31 cellular contexts compared by ENCODE assay signal in genomic region chr9:80899208-80899607, GRCh38.
DNase-seq lines count a peak whose midpoint lies in the region; ATAC-seq and TF ChIP-seq lines count a peak whose summit lies in the region.
"Had no signal": no experiment of that assay in that cellular context is flagged by ENCODE, and none has a peak within 500 bp of the region (broad histone marks: within the 10 kb centered on the region; RNA-seq: fewer than 3 reads in every experiment).

No MANE protein-coding gene starts in this region.

- no peaks in the 10 kb centered on the region for H3K9me3 Mint-ChIP-seq in type B pancreatic cell

- dilution Hi-C loops in IMR-90 (cut with HindIII; ENCODE audit: low sequenced_read_pairs, unreplicated experiment): no loop called here

- H3K4me1 ChIP-seq in IMR-90 (ENCODE audit: control insufficient read depth, insufficient read depth, low read length) (no peaks in the 10 kb centered on the region; the same call in 1 of the 2 replicates), adipocyte (ENCODE audit: control insufficient read depth, insufficient read depth, low read length) (no peaks in the 10 kb centered on the region)
- H3K4me1 ChIP-seq: ascending aorta, foreskin keratinocyte, neural progenitor cell, suprapubic skin had no signal

- no peak overlapping the region for H2BK120ac ChIP-seq in IMR-90 (ENCODE audit: low read depth, low read length)

- no peaks in the 10 kb centered on the region for H3K9me1 ChIP-seq in IMR-90 (ENCODE audit: insufficient read depth, low read length)

- no peak overlapping the region for H2AFZ ChIP-seq in IMR-90 (replicated peaks; ENCODE audit: low read length, poor library complexity)
- H2AFZ ChIP-seq: neural progenitor cell had no signal

- no peak overlapping the region for H2BK20ac ChIP-seq in IMR-90 (ENCODE audit: low read depth, low read length)

- no peak overlapping the region for H3K4ac ChIP-seq in IMR-90 (ENCODE audit: low read depth, low read length)

- no peak overlapping the region for H3K27ac Mint-ChIP-seq in type B pancreatic cell
- H3K27ac Mint-ChIP-seq: activated naive CD8-positive, alpha-beta T cell; CD4-positive, alpha-beta T cell; neural progenitor cell; stimulated activated naive B cell treated with anti-CD40 and anti-IgM and Interleukin-4, amounts not matched to agents 10 μg/mL and 1 μg/mL and 100 μg/mL, for 72 hours; T-helper 2 cell treated with Interferon-gamma antibody and Interleukin-4, amounts not matched to agents 5 μg/mL and 100 μg/mL, for 36 hours had no signal

- no peaks in the 10 kb centered on the region for H3K79me1 ChIP-seq in IMR-90 (ENCODE audit: low read depth in 1 of 2, low read length in 2 of 2)

- H3K9ac ChIP-seq in IMR-90 (ENCODE audit: low read depth, low read length) (no peak overlapping the region), adipocyte (ENCODE audit: low read length) (no peak overlapping the region)
- H3K9ac ChIP-seq: neural progenitor cell had no signal

- no peaks in the 10 kb centered on the region for H3K27me3 Mint-ChIP-seq in type B pancreatic cell
- H3K27me3 Mint-ChIP-seq: activated naive CD8-positive, alpha-beta T cell; CD4-positive, alpha-beta T cell; central memory CD8-positive, alpha-beta T cell; stimulated activated naive B cell treated with anti-CD40 and anti-IgM and Interleukin-4, amounts not matched to agents 10 μg/mL and 1 μg/mL and 100 μg/mL, for 72 hours had no signal

- POLR2A ChIA-PET in IMR-90 (lab: Charles Lee; ENCODE audit: unreplicated experiment): no interaction called here

- no TSS peak for BruUV-seq in IMR-90 (replicated peaks; lab: Mats Ljungman, UMichigan)

- H3K36me3 Mint-ChIP-seq in type B pancreatic cell: no peaks in the 10 kb centered on the region
- H3K36me3 Mint-ChIP-seq: activated naive CD8-positive, alpha-beta T cell; neural progenitor cell; stimulated activated naive B cell treated with anti-CD40 and anti-IgM and Interleukin-4, amounts not matched to agents 10 μg/mL and 1 μg/mL and 100 μg/mL, for 72 hours had no signal

- H4K8ac ChIP-seq in IMR-90 (ENCODE audit: low read depth in 2 of 2, low read length in 2 of 2): no peak overlapping the region

- no peak overlapping the region for H2AK9ac ChIP-seq in IMR-90 (replicated peaks; ENCODE audit: low read depth, low read length, poor library complexity)

- CTCF ChIA-PET in IMR-90 (lab: Yijun Ruan, JAX): no interaction called here

- TF ChIP-seq CTCF in IMR-90 (conservative IDR thresholded peaks at IDR 0.05; ENCODE audit: low read depth, low read length) (no peak), type B pancreatic cell (conservative IDR thresholded peaks at IDR 0.05) (no peak)

- no peak for TF ChIP-seq POLR2A in IMR-90 (IDR thresholded peaks at IDR 0.05; ENCODE audit: low read depth, low read length)

- H3K56ac ChIP-seq in IMR-90 (ENCODE audit: extremely low read depth, insufficient read depth, low read length): no peak overlapping the region

- no peaks in the 10 kb centered on the region for H3K4me1 Mint-ChIP-seq in type B pancreatic cell (ENCODE audit: unreplicated experiment)
- H3K4me1 Mint-ChIP-seq: central memory CD8-positive, alpha-beta T cell; neural progenitor cell; stimulated activated naive B cell treated with anti-CD40 and anti-IgM and Interleukin-4, amounts not matched to agents 10 μg/mL and 1 μg/mL and 100 μg/mL, for 72 hours had no signal

- no peak overlapping the region for H3K4me3 Mint-ChIP-seq in type B pancreatic cell
- H3K4me3 Mint-ChIP-seq: activated naive CD8-positive, alpha-beta T cell; CD4-positive, alpha-beta T cell; central memory CD8-positive, alpha-beta T cell; neural progenitor cell; stimulated activated naive B cell treated with anti-CD40 and anti-IgM and Interleukin-4, amounts not matched to agents 10 μg/mL and 1 μg/mL and 100 μg/mL, for 72 hours; T-helper 2 cell treated with Interferon-gamma antibody and Interleukin-4, amounts not matched to agents 5 μg/mL and 100 μg/mL, for 36 hours had no signal

- no peak overlapping the region for H3K14ac ChIP-seq in IMR-90 (replicated peaks; ENCODE audit: low read depth, low read length)

- H2BK15ac ChIP-seq in IMR-90 (ENCODE audit: low read depth, low read length): no peak overlapping the region

- no peak overlapping the region for H4K91ac ChIP-seq in IMR-90 (ENCODE audit: insufficient read depth, low read depth, low read length)

- H3K23ac ChIP-seq in IMR-90 (ENCODE audit: low read depth, low read length): no peak overlapping the region

- H4K5ac ChIP-seq in IMR-90 (ENCODE audit: low read depth, low read length): no peak overlapping the region

- no peak overlapping the region for H2AK5ac ChIP-seq in IMR-90 (ENCODE audit: low read depth, low read length)

- H3K27ac ChIP-seq in IMR-90 (ENCODE audit: insufficient read depth, low read length): no peak overlapping the region
- H3K27ac ChIP-seq: ascending aorta, foreskin keratinocyte, neural progenitor cell, suprapubic skin had no signal

- in situ Hi-C loops in IMR-90 (cut with MboI; ENCODE audit: low sequenced_read_pairs): no loop called here

- no peak overlapping the region for H2BK5ac ChIP-seq in IMR-90 (ENCODE audit: low read depth, low read length, poor library complexity, severe bottlenecking)

- H3K9me3 ChIP-seq in IMR-90 (ENCODE audit: control insufficient read depth, insufficient read depth, low read length) (no peaks in the 10 kb centered on the region), adipocyte (ENCODE audit: control insufficient read depth, low read length) (peaks cover 8% of the 10 kb centered on the region)

- H3K36me3 ChIP-seq in IMR-90 (ENCODE audit: control insufficient read depth, insufficient read depth, low read length) (no peaks in the 10 kb centered on the region), adipocyte (ENCODE audit: control insufficient read depth, insufficient read depth, low read length, severe bottlenecking) (no peaks in the 10 kb centered on the region)
- H3K36me3 ChIP-seq: ascending aorta, neural progenitor cell, suprapubic skin had no signal

- peak; percentile 44 for DNase-seq in IMR-90
- DNase-seq in adipocyte (ENCODE audit: low read depth): peak; percentile 39
- peak; percentile 96 for DNase-seq in fibroblast of peridontal ligament (ENCODE audit: extremely low read depth)
- no peak for DNase-seq in type B pancreatic cell (ENCODE audit: extremely low spot score, unreplicated experiment)
- DNase-seq in dermis blood vessel endothelial cell: no peak
- DNase-seq: activated CD4-positive, alpha-beta T cell treated with anti-CD3 and anti-CD28 coated beads for 4 hours; activated effector memory CD4-positive, alpha-beta T cell treated with Interleukin-2 at 50 U/mL for 16 hours; activated T-cell treated with anti-CD3 and anti-CD28 coated beads for 4 hours; CD4-positive, alpha-beta T cell; left cardiac atrium; MM.1S; NCI-H2081; NCI-H345; NCI-H82; posterior cingulate gyrus; right cardiac atrium; stimulated activated CD4-positive, alpha-beta T cell treated with anti-CD3 and anti-CD28 coated beads, Interleukin-12 subunit alpha, Interleukin-12 subunit beta, amount 100 ng/mL, for 4 hours; stimulated activated CD4-positive, alpha-beta T cell treated with anti-CD3 and anti-CD28 coated beads, Interleukin-4, amount 100 ng/mL, for 24 hours; stimulated activated naive B cell treated with anti-CD40 and anti-IgM and Interleukin-4, amounts not matched to agents 10 μg/mL and 1 μg/mL and 100 μg/mL, for 72 hours had no signal

- H3K4me3 ChIP-seq in IMR-90 (ENCODE audit: insufficient read depth, low read depth, low read length) (no peak overlapping the region), adipocyte (ENCODE audit: low read length) (no peak overlapping the region)
- H3K4me3 ChIP-seq: ascending aorta, GM12878, K562, neural progenitor cell, suprapubic skin had no signal

- no peak for TF ChIP-seq RAD21 in IMR-90 (IDR thresholded peaks at IDR 0.05; ENCODE audit: low read length)

- H3K18ac ChIP-seq in IMR-90 (ENCODE audit: low read depth, low read length): no peak overlapping the region

- no peak overlapping the region for H3K4me2 ChIP-seq in IMR-90 (ENCODE audit: low read depth, low read length)
- H3K4me2 ChIP-seq: neural progenitor cell had no signal

- H3K27me3 ChIP-seq in IMR-90 (ENCODE audit: control insufficient read depth, insufficient read depth, low read length): no peaks in the 10 kb centered on the region
- H3K27me3 ChIP-seq in adipocyte (replicated peaks; ENCODE audit: control insufficient read depth, insufficient read depth, low read length): no peaks in the 10 kb centered on the region
- H3K27me3 ChIP-seq: ascending aorta, foreskin keratinocyte, neural progenitor cell, suprapubic skin had no signal

- intact Hi-C loops in IMR-90 (cut with micrococcal nuclease): no loop called here

- no peaks in the 10 kb centered on the region for H4K20me1 ChIP-seq in IMR-90 (ENCODE audit: insufficient read depth, low read length)

- no peak for ATAC-seq in IMR-90 (ENCODE audit: low read depth)
- ATAC-seq in HG03565 (IDR thresholded peaks at IDR 0.05; ENCODE audit: unreplicated experiment): no peak
- no peak for ATAC-seq in activated CD4-positive, CD25-positive, alpha-beta regulatory T cell treated with anti-CD3 and anti-CD28 coated beads, Interleukin-2, amount 50 U/mL, for 24 hours
- ATAC-seq: foreskin keratinocyte; GM12878; K562; left cardiac atrium; right cardiac atrium; Right ventricle myocardium inferior; stimulated activated naive B cell treated with anti-CD40 and anti-IgM and Interleukin-4, amounts not matched to agents 10 μg/mL and 1 μg/mL and 100 μg/mL, for 72 hours had no signal

TF ChIP-seq in IMR-90, 13 proteins besides CTCF, POLR2A, EP300 and RAD21 (continues in another document):
- TF ChIP-seq FOS (IDR thresholded peaks at IDR 0.05; ENCODE audit: low read depth, low read length) (no peak), USF2 (IDR thresholded peaks at IDR 0.05; ENCODE audit: low read depth, low read length) (no peak), CHD1 (IDR thresholded peaks at IDR 0.05; ENCODE audit: low read depth, low read length) (no peak), ELK1 (IDR thresholded peaks at IDR 0.05; ENCODE audit: borderline replicate concordance, low read depth, low read length) (no peak), CEBPB (IDR thresholded peaks at IDR 0.05; ENCODE audit: low read depth, low read length) (no peak)

Comparison
In these comparisons a context has a peak if more than half of its experiments do, and no peak if none do; other contexts are left out.
1. DNase-seq: peak in IMR-90 (single experiment), adipocyte (single experiment) and fibroblast of peridontal ligament (single experiment); none in type B pancreatic cell (single experiment) and dermis blood vessel endothelial cell (single experiment).